ENCODE assay signal across 1 cellular context in the genomic region with DNA sequence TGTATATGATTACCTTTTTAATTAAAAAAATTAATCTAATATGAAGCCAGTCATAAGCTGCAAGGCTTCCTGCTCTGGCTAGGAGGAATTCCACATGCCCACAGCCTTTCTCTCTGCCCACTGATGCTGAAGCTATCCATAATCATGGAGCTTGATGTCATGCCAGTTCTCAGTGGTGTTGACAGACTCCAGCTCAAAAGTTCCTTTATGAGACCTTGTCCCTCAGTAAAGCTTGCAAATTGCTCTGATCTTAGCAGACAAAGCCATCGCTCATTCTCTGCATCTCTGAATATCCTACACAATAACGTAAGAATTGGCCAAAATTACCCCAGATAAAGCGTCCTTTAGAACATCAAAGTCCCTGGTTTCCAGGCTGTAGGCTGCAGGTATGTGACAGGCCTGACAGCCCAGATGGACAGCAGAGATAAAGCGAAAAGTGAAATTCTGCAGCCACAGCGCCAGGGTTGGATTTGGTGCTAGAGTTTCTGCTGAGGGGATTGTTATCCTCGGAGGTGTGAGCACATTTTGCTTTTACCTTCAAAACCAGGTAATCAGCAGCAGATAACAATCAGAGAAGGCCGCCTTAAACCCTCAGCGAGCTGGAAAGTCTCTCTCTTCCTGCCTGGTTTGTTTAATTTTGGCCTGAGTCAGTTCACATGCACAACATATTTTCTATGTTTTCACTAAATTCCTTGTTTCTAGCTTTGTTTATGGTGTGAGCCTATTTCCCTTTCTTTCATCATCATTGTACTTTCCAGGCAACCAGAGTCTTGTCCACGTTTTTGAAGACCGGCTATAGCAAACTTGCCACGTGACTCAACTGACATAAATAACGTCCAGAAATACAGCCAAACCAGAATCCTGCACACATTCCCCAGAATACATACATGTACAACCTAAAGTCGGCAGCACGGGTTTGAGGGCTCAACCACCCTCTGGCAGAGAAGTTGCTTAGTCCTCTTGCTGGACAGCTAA.
TF ChIP-seq lines count a peak whose summit lies in the region.

No MANE protein-coding gene starts in this region.

TF ChIP-seq in IMR-90, 13 proteins besides CTCF, POLR2A, EP300 and RAD21:
- TF ChIP-seq BHLHE40 (IDR thresholded peaks at IDR 0.05; ENCODE audit: low read depth, low read length) (peak; percentile 72), MAFK (IDR thresholded peaks at IDR 0.05; ENCODE audit: low read depth, low read length) (no peak), CEBPB (IDR thresholded peaks at IDR 0.05; ENCODE audit: low read depth, low read length) (peak; percentile 88), MXI1 (IDR thresholded peaks at IDR 0.05; ENCODE audit: borderline replicate concordance, low read depth, low read length) (0 out of 2 replicates have a peak, but pooled peaks have one; percentile 67), MAZ (IDR thresholded peaks at IDR 0.05; ENCODE audit: borderline replicate concordance, low read depth, low read length) (no peak)
- TF ChIP-seq, protein P1, sequence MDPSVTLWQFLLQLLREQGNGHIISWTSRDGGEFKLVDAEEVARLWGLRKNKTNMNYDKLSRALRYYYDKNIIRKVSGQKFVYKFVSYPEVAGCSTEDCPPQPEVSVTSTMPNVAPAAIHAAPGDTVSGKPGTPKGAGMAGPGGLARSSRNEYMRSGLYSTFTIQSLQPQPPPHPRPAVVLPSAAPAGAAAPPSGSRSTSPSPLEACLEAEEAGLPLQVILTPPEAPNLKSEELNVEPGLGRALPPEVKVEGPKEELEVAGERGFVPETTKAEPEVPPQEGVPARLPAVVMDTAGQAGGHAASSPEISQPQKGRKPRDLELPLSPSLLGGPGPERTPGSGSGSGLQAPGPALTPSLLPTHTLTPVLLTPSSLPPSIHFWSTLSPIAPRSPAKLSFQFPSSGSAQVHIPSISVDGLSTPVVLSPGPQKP (IDR thresholded peaks at IDR 0.05; ENCODE audit: borderline replicate concordance, low read depth, low read length): no peak
- TF ChIP-seq, protein P2, sequence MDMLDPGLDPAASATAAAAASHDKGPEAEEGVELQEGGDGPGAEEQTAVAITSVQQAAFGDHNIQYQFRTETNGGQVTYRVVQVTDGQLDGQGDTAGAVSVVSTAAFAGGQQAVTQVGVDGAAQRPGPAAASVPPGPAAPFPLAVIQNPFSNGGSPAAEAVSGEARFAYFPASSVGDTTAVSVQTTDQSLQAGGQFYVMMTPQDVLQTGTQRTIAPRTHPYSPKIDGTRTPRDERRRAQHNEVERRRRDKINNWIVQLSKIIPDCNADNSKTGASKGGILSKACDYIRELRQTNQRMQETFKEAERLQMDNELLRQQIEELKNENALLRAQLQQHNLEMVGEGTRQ (IDR thresholded peaks at IDR 0.05; ENCODE audit: low read depth, low read length): peak; percentile 80
